8 cellular contexts compared by ENCODE assay signal in the genomic region with DNA sequence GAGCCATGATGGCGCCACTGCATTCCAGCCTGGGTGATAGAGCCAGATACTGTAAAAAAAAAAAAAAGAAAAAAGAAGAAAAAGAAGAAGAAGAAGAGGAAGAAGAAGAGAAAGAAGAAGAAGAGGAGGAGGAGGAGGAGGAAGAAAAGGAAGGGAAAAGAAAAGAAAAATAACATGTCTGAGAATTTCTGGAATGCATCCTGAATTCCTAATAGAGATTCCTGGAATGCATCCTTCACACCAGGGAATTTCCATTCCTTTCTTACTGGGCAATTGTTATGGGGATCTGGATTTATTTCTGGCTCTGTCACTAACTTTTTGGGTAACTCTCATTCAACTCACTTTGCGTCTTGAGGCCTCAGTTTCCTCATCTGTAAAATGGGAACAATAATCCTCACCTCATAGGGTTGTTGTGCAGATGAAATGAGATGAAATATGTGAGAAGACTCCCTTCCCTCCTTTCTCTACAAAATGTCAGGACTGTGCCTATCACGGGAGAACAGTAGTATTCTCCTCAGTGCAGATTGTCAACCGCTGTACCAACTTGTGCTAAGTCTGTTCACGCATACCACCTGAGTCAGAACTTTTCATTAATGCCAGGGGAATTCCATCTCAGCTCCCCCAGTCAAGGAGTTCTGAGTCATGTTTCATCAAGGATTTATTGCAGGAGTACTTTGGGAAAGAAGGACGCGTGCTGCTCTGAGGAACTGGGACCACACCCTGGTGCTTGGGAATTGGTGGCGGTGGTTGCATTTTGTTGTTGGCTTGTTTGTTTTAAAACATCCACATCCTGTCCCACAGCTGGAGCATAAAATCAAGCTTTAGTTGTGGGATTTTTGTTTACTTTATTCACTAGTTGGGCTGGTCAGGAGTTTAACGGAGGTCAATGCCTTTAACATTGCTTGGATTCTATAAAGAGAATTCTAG. TPM values are rescaled to one million over a fixed set of nuclear protein-coding genes. Genes with fewer than 3 reads are reported as not detected.
DNase-seq lines count a peak whose midpoint lies in the region; ATAC-seq and TF ChIP-seq lines count a peak whose summit lies in the region.

No MANE protein-coding gene starts in this region.

- H3K36me3 ChIP-seq in heart left ventricle (no peaks in the 10 kb centered on the region), gastrocnemius medialis (no peaks in the 10 kb centered on the region)

- peaks cover 0 to 9% (median 0%) of the 10 kb centered on the region in 12 donors for H3K4me1 ChIP-seq in heart left ventricle
- H3K4me1 ChIP-seq in gastrocnemius medialis = no peaks in the 10 kb centered on the region

- TF ChIP-seq POLR2A in heart left ventricle (IDR thresholded peaks at IDR 0.05) (no peak), gastrocnemius medialis (IDR thresholded peaks at IDR 0.05) (no peak)

- H3K9me3 ChIP-seq in heart left ventricle (peaks cover 0 to 3% (median 0%) of the 10 kb centered on the region in 12 donors), gastrocnemius medialis (no peaks in the 10 kb centered on the region)

- no peaks in the 10 kb centered on the region for H3K36me3 Mint-ChIP-seq in T-helper 2 cell treated with Interferon-gamma antibody and Interleukin-4, amounts not matched to agents 5 μg/mL and 100 μg/mL, for 36 hours (ENCODE audit: low read depth)

- H3K4me3 ChIP-seq in heart left ventricle (peak overlapping the region in 1 of 12 donors; percentile 18), gastrocnemius medialis (no peak overlapping the region)

- peaks cover 5% of the 10 kb centered on the region for H3K9me3 Mint-ChIP-seq in T-helper 2 cell treated with Interferon-gamma antibody and Interleukin-4, amounts not matched to agents 5 μg/mL and 100 μg/mL, for 36 hours

- DNase-seq in GM03348 (ENCODE audit: low spot score) (peak; percentile 80), SW480 (ENCODE audit: low spot score) (peak; percentile 94), heart left ventricle (peak in 1 of 5 donors; percentile 31), gastrocnemius medialis (peak; percentile 21 to 69), cerebellar nuclear complex (lab: John Stamatoyannopoulos, UW) (no peak)
- DNase-seq in T-helper 2 cell treated with Interferon-gamma antibody and Interleukin-4, amounts not matched to agents 5 μg/mL and 100 μg/mL, for 36 hours (ENCODE audit: low spot score) = no peak

- in situ Hi-C loops in gastrocnemius medialis (cut with MboI; ENCODE audit: low sequenced_read_pairs in 4 of 4) = no loop called here

- peaks cover 24% of the 10 kb centered on the region for H3K27me3 Mint-ChIP-seq in T-helper 2 cell treated with Interferon-gamma antibody and Interleukin-4, amounts not matched to agents 5 μg/mL and 100 μg/mL, for 36 hours (ENCODE audit: low read depth)

- no peak overlapping the region for H3K27ac ChIP-seq in heart left ventricle
- H3K27ac ChIP-seq in gastrocnemius medialis = peak overlapping the region in 1 of 4 donors; percentile 20

- H3K27me3 ChIP-seq in heart left ventricle (no peaks in the 10 kb centered on the region), gastrocnemius medialis (no peaks in the 10 kb centered on the region)

- TF ChIP-seq CTCF in heart left ventricle (IDR thresholded peaks at IDR 0.05) (no peak), gastrocnemius medialis (IDR thresholded peaks at IDR 0.05 in 4 of 5, conservative IDR thresholded peaks at IDR 0.05 in 1 of 5) (no peak)

- WGBS in heart left ventricle, 4 donors = 47 to 68% (median 62%) methylated on average over 9 of the region's 9 CpGs

- intact Hi-C loops in heart left ventricle (cut with DNase I) (no loop called here), gastrocnemius medialis (cut with DNase I; ENCODE audit: low total_unique reads) (no loop called here)

- ATAC-seq in heart left ventricle (peak in 3 of 4 donors; percentile 34 to 67 (median 48)), gastrocnemius medialis (peak; percentile 80 to 81), GM21360 (IDR thresholded peaks at IDR 0.05; ENCODE audit: unreplicated experiment) (no peak), GM21717 (IDR thresholded peaks at IDR 0.05; ENCODE audit: unreplicated experiment) (no peak)

- H3K4me1 Mint-ChIP-seq in T-helper 2 cell treated with Interferon-gamma antibody and Interleukin-4, amounts not matched to agents 5 μg/mL and 100 μg/mL, for 36 hours (ENCODE audit: low read depth) = no peaks in the 10 kb centered on the region

- H3K4me3 Mint-ChIP-seq in T-helper 2 cell treated with Interferon-gamma antibody and Interleukin-4, amounts not matched to agents 5 μg/mL and 100 μg/mL, for 36 hours = no peak overlapping the region

- H3K27ac Mint-ChIP-seq in T-helper 2 cell treated with Interferon-gamma antibody and Interleukin-4, amounts not matched to agents 5 μg/mL and 100 μg/mL, for 36 hours = no peak overlapping the region

RNA-seq across cellular contexts. Expression of a gene that starts 42.4 kb away (rescaled TPM):
- total RNA-seq in heart left ventricle (10 to 100 TPM; 13.4 to 35.3 (median 19.6) TPM), gastrocnemius medialis (1 to 10 TPM; 2.5 to 4.3 (median 3.6) TPM)
- 1 to 10 TPM; 4.1 to 9.6 TPM for polyA plus RNA-seq in heart left ventricle

Comparison
In these comparisons a context has a peak if more than half of its experiments do, and no peak if none do; other contexts are left out.
1. DNase-seq: peak in GM03348 (single experiment), SW480 (single experiment) and gastrocnemius medialis (2 of 2); none in cerebellar nuclear complex (0 of 2) and T-helper 2 cell treated with Interferon-gamma antibody and Interleukin-4, amounts not matched to agents 5 μg/mL and 100 μg/mL, for 36 hours (single experiment).
2. ATAC-seq: peak in heart left ventricle (3 of 4) and gastrocnemius medialis (2 of 2); none in GM21360 (single experiment) and GM21717 (single experiment).